In genomic region chr12:575129-575502, GRCh38 we compare ENCODE assay signal across 15 cellular contexts.
DNase-seq lines count a peak whose midpoint lies in the region; ATAC-seq and TF ChIP-seq lines count a peak whose summit lies in the region.
"Had no signal": no experiment of that assay in that cellular context is flagged by ENCODE, and none has a peak within 500 bp of the region (broad histone marks: within the 10 kb centered on the region; RNA-seq: fewer than 3 reads in every experiment).

No MANE protein-coding gene starts in this region.

- H3K27me3 ChIP-seq in ACC112 (ENCODE audit: insufficient read depth, low read length) (no peaks in the 10 kb centered on the region), PC-3 (ENCODE audit: low read length) (no peaks in the 10 kb centered on the region), neuron (ENCODE audit: insufficient read depth, low read length) (no peaks in the 10 kb centered on the region)
- H3K27me3 ChIP-seq: breast epithelium had no signal

- intact Hi-C loops in PC-3 (cut with micrococcal nuclease): loop anchor here (10.0 kb wide), 1 partner anchor 1010 kb away; no protein-coding TSS in a partner anchor

- H3K9ac ChIP-seq in PC-3 (ENCODE audit: low read length): no peak overlapping the region

- H3K9me3 ChIP-seq in PC-3 (ENCODE audit: low read length) (no peaks in the 10 kb centered on the region), neuron (ENCODE audit: low read length) (no peaks in the 10 kb centered on the region)
- H3K9me3 ChIP-seq: breast epithelium had no signal

- no peak overlapping the region for H3K4me2 ChIP-seq in PC-3 (ENCODE audit: low read length)

- no TSS peak for BruUV-seq in PC-3 (replicated peaks; lab: Mats Ljungman, UMichigan)

- H3F3A ChIP-seq in PC-3 (ENCODE audit: low read length, unreplicated experiment): peaks cover 4% of the 10 kb centered on the region

- ATAC-seq in PC-3 (no peak), HG03378 (IDR thresholded peaks at IDR 0.05; ENCODE audit: unreplicated experiment) (no peak), GM18511 (IDR thresholded peaks at IDR 0.05; ENCODE audit: unreplicated experiment) (no peak), HG02759 (IDR thresholded peaks at IDR 0.05; ENCODE audit: unreplicated experiment) (no peak)

- no peaks in the 10 kb centered on the region for H3K79me2 ChIP-seq in ACC112 (ENCODE audit: control insufficient read depth, insufficient read depth, low read length, unreplicated experiment)
- H3K79me2 ChIP-seq in PC-3 (ENCODE audit: low read length): no peaks in the 10 kb centered on the region

- H2AFZ ChIP-seq in ACC112 (ENCODE audit: low read length, unreplicated experiment) (peak overlapping the region; percentile 90), PC-3 (ENCODE audit: low read length) (0 out of 2 replicates have a peak overlapping the region, but pooled peaks have one; percentile 97), neuron (ENCODE audit: low read depth, low read length) (peak overlapping the region; percentile 24)

- H3K4me1 ChIP-seq in ACC112 (ENCODE audit: control insufficient read depth, insufficient read depth, low read length, unreplicated experiment) (peaks cover 40% of the 10 kb centered on the region), PC-3 (ENCODE audit: insufficient read depth, low read length) (peaks cover 23% of the 10 kb centered on the region), neuron (ENCODE audit: insufficient read depth, low read length) (peaks cover 17% of the 10 kb centered on the region)

- H3K36me3 ChIP-seq in ACC112 (ENCODE audit: insufficient read depth, low read length): no peaks in the 10 kb centered on the region
- H3K36me3 ChIP-seq in PC-3 (ENCODE audit: low read depth, low read length): no peaks in the 10 kb centered on the region
- no peaks in the 10 kb centered on the region for H3K36me3 ChIP-seq in neuron (ENCODE audit: insufficient read depth, low read length)
- H3K36me3 ChIP-seq: breast epithelium had no signal

- CTCF ChIA-PET in PC-3 (lab: Charles Lee): interaction anchor here (1.4 kb wide), 1 partner anchor 176 kb away, joined by 10 read pairs; no protein-coding TSS in a partner anchor

- TF ChIP-seq CTCF in PC-3 (conservative IDR thresholded peaks at IDR 0.05; ENCODE audit: low read depth, low read length) (no peak), epithelial cell of esophagus (IDR thresholded peaks at IDR 0.05; ENCODE audit: insufficient read depth, low read depth, low read length, missing control alignments) (no peak)

- H4K20me1 ChIP-seq in PC-3 (ENCODE audit: low read length): no peaks in the 10 kb centered on the region

- H3K4me3 ChIP-seq in ACC112 (ENCODE audit: low read depth, low read length): no peak overlapping the region
- no peak overlapping the region for H3K4me3 ChIP-seq in PC-3 (ENCODE audit: low read length)
- H3K4me3 ChIP-seq in epithelial cell of esophagus (ENCODE audit: low read length): no peak overlapping the region
- H3K4me3 ChIP-seq in neuron (ENCODE audit: low read length): no peak overlapping the region
- H3K4me3 ChIP-seq: breast epithelium had no signal

- H3K27ac ChIP-seq in ACC112 (ENCODE audit: low read depth, low read length) (peak overlapping the region; percentile 73), PC-3 (ENCODE audit: low read length) (no peak overlapping the region)

- no peaks in the 10 kb centered on the region for H3K9me2 ChIP-seq in PC-3 (replicated peaks; ENCODE audit: low read length)

- no peak for DNase-seq in PC-3
- DNase-seq in epithelial cell of esophagus (ENCODE audit: low read depth): peak; percentile 85
- no peak for DNase-seq in stimulated activated naive CD4-positive, alpha-beta T cell (lab: John Stamatoyannopoulos, UW)
- DNase-seq: activated CD8-positive, alpha-beta memory T cell treated with anti-CD3 and anti-CD28 coated beads for 24 hours; AML-193; naive B cell; NCI-H2081 treated with DMSO at 0.1 percent for 48 hours; SHP77 treated with DMSO at 0.1 percent for 48 hours; stimulated activated CD4-positive, alpha-beta T cell treated with anti-CD3 and anti-CD28 coated beads, Interleukin-4, amount 100 ng/mL, for 1 hour had no signal

- POLR2A ChIA-PET in PC-3 (lab: Charles Lee; ENCODE audit: unreplicated experiment): no interaction called here

Comparison
In these comparisons a context has a peak if more than half of its experiments do, and no peak if none do; other contexts are left out.
1. H2AFZ ChIP-seq: peak in every context shown above with its lines; median percentile 97 in PC-3; 90 in ACC112; 24 in neuron.